Comparison of ENCODE assay signal across 10 cellular contexts in the genomic region with DNA sequence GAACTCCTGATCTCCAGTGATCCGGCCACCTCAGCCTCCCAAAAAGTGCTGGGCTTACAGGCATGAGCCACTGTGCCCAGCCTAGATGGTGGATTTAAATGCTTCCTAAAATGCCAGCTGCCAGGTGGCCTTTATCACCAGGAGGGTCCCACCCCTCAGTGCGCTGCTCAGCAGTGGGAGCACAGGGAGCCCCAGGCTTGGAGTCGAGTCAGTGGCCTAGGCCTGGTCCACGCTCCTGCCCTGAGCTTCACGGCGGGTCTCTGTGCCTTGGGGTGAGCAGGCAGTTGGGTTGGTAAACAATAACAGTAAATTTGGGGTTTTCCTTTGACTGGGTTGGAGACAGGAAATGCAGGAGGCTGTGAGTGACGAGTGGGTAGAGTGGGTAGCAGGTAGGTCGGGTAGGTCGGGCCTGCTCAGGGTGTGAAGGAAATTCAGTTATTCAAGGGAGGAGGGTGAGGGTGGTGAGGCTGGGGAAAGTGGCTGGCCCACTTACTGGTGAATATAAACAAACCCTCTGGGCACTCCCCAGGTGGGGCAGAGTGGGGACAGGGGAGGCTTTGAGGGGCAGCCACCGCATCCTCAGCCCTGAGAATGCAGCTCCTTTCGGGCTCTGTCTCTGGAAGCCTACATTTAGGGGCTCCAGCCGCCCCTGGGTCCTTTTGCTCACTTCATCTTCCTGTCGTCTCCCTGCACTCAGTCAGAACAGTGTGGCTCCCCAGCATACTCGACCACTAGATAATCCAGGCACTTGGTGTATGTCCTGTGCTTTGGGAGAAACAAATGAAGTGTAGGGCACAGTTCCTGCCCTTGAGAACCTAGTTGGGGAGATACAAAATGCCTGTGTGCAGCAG. TPM values are rescaled to one million over a fixed set of nuclear protein-coding genes. Genes with fewer than 3 reads are reported as not detected.
DNase-seq lines count a peak whose midpoint lies in the region; ATAC-seq and TF ChIP-seq lines count a peak whose summit lies in the region.
"Had no signal": no experiment of that assay in that cellular context is flagged by ENCODE, and none has a peak within 500 bp of the region (broad histone marks: within the 10 kb centered on the region; RNA-seq: fewer than 3 reads in every experiment).

No MANE protein-coding gene starts in this region.

- H3K27me3 Mint-ChIP-seq in CD4-positive, alpha-beta memory T cell = no peaks in the 10 kb centered on the region
- H3K27me3 Mint-ChIP-seq in T-cell (no peaks in the 10 kb centered on the region), natural killer cell (ENCODE audit: low read depth in 2 of 2) (no peaks in the 10 kb centered on the region)
- H3K27me3 Mint-ChIP-seq in activated naive CD4-positive, alpha-beta T cell treated with anti-CD3 and anti-CD28 coated beads, Interleukin-2, amount 50 U/mL, for 24 hours = no peaks in the 10 kb centered on the region

- in situ Hi-C loops in gastrocnemius medialis (cut with MboI; ENCODE audit: low sequenced_read_pairs in 4 of 4) = loop anchor here in 2 of 4 donors (10.0 kb wide), 2 partner anchors 78 to 178 kb away; no protein-coding TSS in a partner anchor

- ATAC-seq in T-cell (replicated peaks in 1 of 4) (peak; percentile 50 to 77 (median 68)), natural killer cell (peak; percentile 71 to 89 (median 83)), HG02798 (IDR thresholded peaks at IDR 0.05; ENCODE audit: poor library complexity, unreplicated experiment) (no peak), gastrocnemius medialis (no peak), GM21515 (IDR thresholded peaks at IDR 0.05; ENCODE audit: unreplicated experiment) (no peak)

- H3K27me3 ChIP-seq in CD4-positive, alpha-beta memory T cell (ENCODE audit: insufficient read depth, low read length) = no peaks in the 10 kb centered on the region
- H3K27me3 ChIP-seq in gastrocnemius medialis = no peaks in the 10 kb centered on the region

- no peak for TF ChIP-seq POLR2A in gastrocnemius medialis (IDR thresholded peaks at IDR 0.05)

- intact Hi-C loops in CD4-positive, alpha-beta memory T cell (cut with micrococcal nuclease) = loop anchor here (1.0 kb wide), 2 partner anchors 20 to 66 kb away; no protein-coding TSS in a partner anchor
- intact Hi-C loops in natural killer cell (cut with micrococcal nuclease) = loop anchor here (5.0 kb wide), 1 partner anchor 50 kb away; no protein-coding TSS in a partner anchor
- intact Hi-C loops in gastrocnemius medialis (cut with DNase I; ENCODE audit: low total_unique reads) = no loop called here

- CTCF ChIA-PET in CD4-positive, alpha-beta memory T cell (lab: Charles Lee; ENCODE audit: partially characterized antibody) = interaction anchor here (0.8 to 9.1 kb wide), 19 partner anchors 10 to 245 kb away, joined by 3 to 351 read pairs (median 20); a partner anchor contains a TSS
- CTCF ChIA-PET in T-cell (lab: Charles Lee) = interaction anchor here (0.6 to 5.9 kb wide), 6 partner anchors 29 to 274 kb away, joined by 3 to 140 read pairs (median 24); no protein-coding TSS in a partner anchor

- peak overlapping the region; percentile 92 to 97 (median 94) for H3K27ac Mint-ChIP-seq in CD4-positive, alpha-beta memory T cell
- H3K27ac Mint-ChIP-seq in T-cell (peak overlapping the region; percentile 91), natural killer cell (peak overlapping the region; percentile 85 to 92)
- peak overlapping the region; percentile 62 for H3K27ac Mint-ChIP-seq in activated naive CD4-positive, alpha-beta T cell treated with anti-CD3 and anti-CD28 coated beads, Interleukin-2, amount 50 U/mL, for 24 hours

- peaks cover 10% of the 10 kb centered on the region for H3K36me3 ChIP-seq in CD4-positive, alpha-beta memory T cell (ENCODE audit: insufficient read depth, low read length)
- peaks cover 3 to 19% of the 10 kb centered on the region in 2 donors for H3K36me3 ChIP-seq in gastrocnemius medialis

- H3K27ac ChIP-seq in CD4-positive, alpha-beta memory T cell (ENCODE audit: low read depth, low read length) = peak overlapping the region; percentile 53
- H3K27ac ChIP-seq in gastrocnemius medialis = peak overlapping the region in 2 of 4 donors; percentile 10 to 11

- peak overlapping the region in 1 of 2 donors; percentile 10 for H3K4me3 ChIP-seq in CD4-positive, alpha-beta memory T cell (ENCODE audit: low read length in 2 of 2)
- H3K4me3 ChIP-seq in gastrocnemius medialis = no peak overlapping the region

- TF ChIP-seq CTCF in natural killer cell (IDR thresholded peaks at IDR 0.05) = no peak
- TF ChIP-seq CTCF in gastrocnemius medialis (IDR thresholded peaks at IDR 0.05 in 4 of 5, conservative IDR thresholded peaks at IDR 0.05 in 1 of 5) = no peak

- H3K9me3 ChIP-seq in CD4-positive, alpha-beta memory T cell (ENCODE audit: control insufficient read depth in 1 of 2, low read length in 2 of 2) = no peaks in the 10 kb centered on the region
- H3K9me3 ChIP-seq in gastrocnemius medialis = no peaks in the 10 kb centered on the region

- H3K4me1 Mint-ChIP-seq in CD4-positive, alpha-beta memory T cell = peaks cover 51 to 74% (median 66%) of the 10 kb centered on the region in 4 donors
- H3K4me1 Mint-ChIP-seq in T-cell (peaks cover 61 to 71% (median 70%) of the 10 kb centered on the region in 3 donors), natural killer cell (peaks cover 61 to 63% of the 10 kb centered on the region in 2 donors)
- peaks cover 70% of the 10 kb centered on the region for H3K4me1 Mint-ChIP-seq in activated naive CD4-positive, alpha-beta T cell treated with anti-CD3 and anti-CD28 coated beads, Interleukin-2, amount 50 U/mL, for 24 hours

- peak overlapping the region in 7 of 8 donors; percentile 3 to 77 (median 57) for H3K4me3 Mint-ChIP-seq in CD4-positive, alpha-beta memory T cell
- H3K4me3 Mint-ChIP-seq in T-cell (peak overlapping the region; percentile 5 to 63 (median 6)), natural killer cell (peak overlapping the region; percentile 60)
- peak overlapping the region; percentile 51 for H3K4me3 Mint-ChIP-seq in activated naive CD4-positive, alpha-beta T cell treated with anti-CD3 and anti-CD28 coated beads, Interleukin-2, amount 50 U/mL, for 24 hours

- peak; percentile 76 to 90 (median 80) for DNase-seq in CD4-positive, alpha-beta memory T cell
- DNase-seq in T-cell = peak in 33 of 34 experiments; percentile 44 to 83 (median 70)
- DNase-seq in natural killer cell = peak; percentile 45
- no peak for DNase-seq in dermis blood vessel endothelial cell
- no peak for DNase-seq in gastrocnemius medialis
- DNase-seq: GOT3 had no signal

- H3K4me1 ChIP-seq in CD4-positive, alpha-beta memory T cell (ENCODE audit: insufficient read depth, low read length) = peaks cover 67% of the 10 kb centered on the region
- peaks cover 16 to 20% of the 10 kb centered on the region in 2 donors for H3K4me1 ChIP-seq in gastrocnemius medialis

- POLR2A ChIA-PET in CD4-positive, alpha-beta memory T cell (lab: Charles Lee; ENCODE audit: partially characterized antibody) = interaction anchor here (0.5 to 6.9 kb wide), 15 partner anchors 8 to 185 kb away, joined by 3 to 158 read pairs (median 5); a partner anchor contains a TSS
- POLR2A ChIA-PET in T-cell (lab: Charles Lee) = interaction anchor here (0.5 to 1.6 kb wide), 7 partner anchors 19 to 91 kb away, joined by 3 to 5 read pairs (median 3); a partner anchor contains a TSS

- H3K9me3 Mint-ChIP-seq in CD4-positive, alpha-beta memory T cell = no peaks in the 10 kb centered on the region
- no peaks in the 10 kb centered on the region for H3K9me3 Mint-ChIP-seq in T-cell
- no peaks in the 10 kb centered on the region for H3K9me3 Mint-ChIP-seq in activated naive CD4-positive, alpha-beta T cell treated with anti-CD3 and anti-CD28 coated beads, Interleukin-2, amount 50 U/mL, for 24 hours
- no peaks in the 10 kb centered on the region for H3K9me3 Mint-ChIP-seq in natural killer cell

- peaks cover 21 to 26% of the 10 kb centered on the region in 2 donors for H3K36me3 Mint-ChIP-seq in CD4-positive, alpha-beta memory T cell
- H3K36me3 Mint-ChIP-seq in T-cell (peaks cover 14% of the 10 kb centered on the region), natural killer cell (peaks cover 7% of the 10 kb centered on the region)
- peaks cover 5% of the 10 kb centered on the region for H3K36me3 Mint-ChIP-seq in activated naive CD4-positive, alpha-beta T cell treated with anti-CD3 and anti-CD28 coated beads, Interleukin-2, amount 50 U/mL, for 24 hours

RNA-seq across cellular contexts. Expression of a gene that starts 33.5 kb away (rescaled TPM):
- total RNA-seq in CD4-positive, alpha-beta memory T cell = not detected
- not detected for polyA plus RNA-seq in CD4-positive, alpha-beta memory T cell
- total RNA-seq in T-cell = not detected
- total RNA-seq in natural killer cell = not detected
- not detected in 2 replicates for total RNA-seq in dermis blood vessel endothelial cell
- not detected for total RNA-seq in gastrocnemius medialis
- total RNA-seq: activated CD8-positive, alpha-beta memory T cell treated with anti-CD3 and anti-CD28 coated beads for 36 hours had no signal

RNA-seq across cellular contexts. Expression of a gene that starts 35.2 kb away (rescaled TPM):
- under 1 TPM; 0.28 to 0.32 TPM for total RNA-seq in CD4-positive, alpha-beta memory T cell
- under 1 TPM; 0.11 to 0.34 TPM for polyA plus RNA-seq in CD4-positive, alpha-beta memory T cell
- 1 to 10 TPM in 1 of 5 donors, under 1 TPM in 2, not detected in 2; 0.19 to 1.1 (median 0.26) TPM for total RNA-seq in T-cell
- total RNA-seq in natural killer cell = 1 to 10 TPM in 1 of 3 donors, not detected in 2; 1.0 TPM
- not detected in 2 replicates for total RNA-seq in dermis blood vessel endothelial cell
- total RNA-seq in gastrocnemius medialis = under 1 TPM; 0.26 to 0.61 (median 0.34) TPM

RNA-seq across cellular contexts. Expression of a gene that starts 52.4 kb away (rescaled TPM):
- 10 to 100 TPM; 71.7 to 72.8 TPM for total RNA-seq in CD4-positive, alpha-beta memory T cell
- polyA plus RNA-seq in CD4-positive, alpha-beta memory T cell = 1 to 10 TPM; 1.3 to 3.9 TPM
- total RNA-seq in T-cell (100 to 1,000 TPM in 1 of 5 donors, 10 to 100 TPM in 4; 64.3 to 117 (median 78.4) TPM), natural killer cell (100 to 1,000 TPM; 137 to 197 (median 178) TPM), dermis blood vessel endothelial cell (33.7 and 50.8 TPM in 2 replicates), gastrocnemius medialis (100 to 1,000 TPM; 115 to 207 (median 140) TPM)

Comparison
In these comparisons a context has a peak if more than half of its experiments do, and no peak if none do; other contexts are left out.
1. DNase-seq: peak in CD4-positive, alpha-beta memory T cell (5 of 5), T-cell (33 of 34) and natural killer cell (single experiment); none in dermis blood vessel endothelial cell (single experiment) and gastrocnemius medialis (0 of 2).
2. H3K4me3 Mint-ChIP-seq: peak in every context shown above with its lines; median percentile 60 in natural killer cell; 57 in CD4-positive, alpha-beta memory T cell; 51 in activated naive CD4-positive, alpha-beta T cell treated with anti-CD3 and anti-CD28 coated beads, Interleukin-2, amount 50 U/mL, for 24 hours; 6 in T-cell.
3. ATAC-seq: peak in T-cell (4 of 4) and natural killer cell (3 of 3); none in HG02798 (single experiment), gastrocnemius medialis (0 of 2) and GM21515 (single experiment).
4. Peak in every context shown above with its lines, with median percentiles within 50 percentile points of each other: H3K27ac Mint-ChIP-seq.